In genomic region chr10:90136731-90137316, GRCh38 we compare ENCODE assay signal across 1 cellular context.
TF ChIP-seq lines count a peak whose summit lies in the region.

No MANE protein-coding gene starts in this region.

TF ChIP-seq in IMR-90, 13 proteins besides CTCF, POLR2A, EP300 and RAD21 (continued from another document):
- TF ChIP-seq USF2 (IDR thresholded peaks at IDR 0.05; ENCODE audit: low read depth, low read length) (no peak), MXI1 (IDR thresholded peaks at IDR 0.05; ENCODE audit: borderline replicate concordance, low read depth, low read length) (no peak), NFE2L2 (IDR thresholded peaks at IDR 0.05; ENCODE audit: low read depth, low read length) (no peak), MAZ (IDR thresholded peaks at IDR 0.05; ENCODE audit: borderline replicate concordance, low read depth, low read length) (no peak), SMC3 (IDR thresholded peaks at IDR 0.05; ENCODE audit: low read depth, low read length) (no peak), CEBPB (IDR thresholded peaks at IDR 0.05; ENCODE audit: low read depth, low read length) (no peak), RFX5 (IDR thresholded peaks at IDR 0.05; ENCODE audit: low read depth, low read length) (no peak), FOS (IDR thresholded peaks at IDR 0.05; ENCODE audit: low read depth, low read length) (no peak), MAFK (IDR thresholded peaks at IDR 0.05; ENCODE audit: low read depth, low read length) (no peak)
- TF ChIP-seq, protein P1, sequence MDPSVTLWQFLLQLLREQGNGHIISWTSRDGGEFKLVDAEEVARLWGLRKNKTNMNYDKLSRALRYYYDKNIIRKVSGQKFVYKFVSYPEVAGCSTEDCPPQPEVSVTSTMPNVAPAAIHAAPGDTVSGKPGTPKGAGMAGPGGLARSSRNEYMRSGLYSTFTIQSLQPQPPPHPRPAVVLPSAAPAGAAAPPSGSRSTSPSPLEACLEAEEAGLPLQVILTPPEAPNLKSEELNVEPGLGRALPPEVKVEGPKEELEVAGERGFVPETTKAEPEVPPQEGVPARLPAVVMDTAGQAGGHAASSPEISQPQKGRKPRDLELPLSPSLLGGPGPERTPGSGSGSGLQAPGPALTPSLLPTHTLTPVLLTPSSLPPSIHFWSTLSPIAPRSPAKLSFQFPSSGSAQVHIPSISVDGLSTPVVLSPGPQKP (IDR thresholded peaks at IDR 0.05; ENCODE audit: borderline replicate concordance, low read depth, low read length) = no peak
TF ChIP-seq in IMR-90: peak in this region for 0.
